Comparison of ENCODE assay signal across 19 cellular contexts in the genomic region with DNA sequence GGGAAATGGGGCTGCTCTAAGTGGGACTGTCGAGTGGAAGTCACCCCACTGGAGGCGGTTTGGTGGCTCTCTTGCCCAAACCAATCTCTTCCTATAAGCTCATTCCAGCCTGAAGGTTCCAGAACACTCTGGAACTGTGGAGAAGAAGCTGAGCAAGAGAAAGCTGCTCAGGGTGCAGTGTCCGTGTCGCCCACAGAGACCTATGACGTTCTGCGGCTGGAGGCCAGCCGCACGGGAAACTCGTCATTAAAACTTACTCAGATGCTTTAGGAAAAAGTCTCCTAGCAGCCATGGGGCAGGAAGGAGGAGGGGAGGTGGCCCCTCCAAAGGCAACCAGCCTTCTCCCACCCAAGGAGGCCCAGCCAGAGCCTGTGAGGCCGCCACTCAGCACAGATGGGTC. TPM values are rescaled to one million over a fixed set of nuclear protein-coding genes. Genes with fewer than 3 reads are reported as not detected.
DNase-seq lines count a peak whose midpoint lies in the region; ATAC-seq and TF ChIP-seq lines count a peak whose summit lies in the region.
"Had no signal": no experiment of that assay in that cellular context is flagged by ENCODE, and none has a peak within 500 bp of the region (broad histone marks: within the 10 kb centered on the region; RNA-seq: fewer than 3 reads in every experiment).

No MANE protein-coding gene starts in this region.

- peak overlapping the region in 6 of 10 donors; percentile 2 to 57 (median 44) for H3K27ac ChIP-seq in heart right ventricle
- H3K27ac ChIP-seq in esophagus squamous epithelium = peak overlapping the region in 3 of 4 donors; percentile 17 to 77 (median 70)
- H3K27ac ChIP-seq in psoas muscle = peak overlapping the region; percentile 41
- H3K27ac ChIP-seq: 22Rv1, BLaER1 had no signal

- no peaks in the 10 kb centered on the region for H3K9me3 Mint-ChIP-seq in Caco-2 (ENCODE audit: unreplicated experiment)
- H3K9me3 Mint-ChIP-seq: CD4-positive, alpha-beta memory T cell had no signal

- H3K4me1 Mint-ChIP-seq in Caco-2 (ENCODE audit: low read depth, unreplicated experiment) = peaks cover 8% of the 10 kb centered on the region

- no peak for TF ChIP-seq POLR2A in esophagus squamous epithelium (IDR thresholded peaks at IDR 0.05)

- no TSS peak for BruUV-seq in Caco-2 (replicated peaks; lab: Mats Ljungman, UMichigan)

- TF ChIP-seq CTCF in heart right ventricle (IDR thresholded peaks at IDR 0.05) = no peak
- TF ChIP-seq CTCF in esophagus squamous epithelium (IDR thresholded peaks at IDR 0.05) = no peak
- TF ChIP-seq CTCF in psoas muscle (IDR thresholded peaks at IDR 0.05) = no peak
- no peak for TF ChIP-seq CTCF in Caco-2 (IDR thresholded peaks at IDR 0.05; ENCODE audit: insufficient read depth in 1 of 2, low read depth in 1 of 2, low read length in 1 of 2, severe bottlenecking in 1 of 2, unreplicated experiment in 1 of 2)

- 84 to 90% methylated on average over 10 of the region's 10 CpGs for WGBS in heart right ventricle, 2 donors
- WGBS in esophagus squamous epithelium, 2 donors = 78 to 96% methylated on average over 4 to 10 of the region's 10 CpGs
- WGBS in psoas muscle, 3 donors = 86 to 91% (median 88%) methylated on average over 10 of the region's 10 CpGs

- no peaks in the 10 kb centered on the region for H3K36me3 ChIP-seq in heart right ventricle
- H3K36me3 ChIP-seq in esophagus squamous epithelium = no peaks in the 10 kb centered on the region
- no peaks in the 10 kb centered on the region for H3K36me3 ChIP-seq in psoas muscle (ENCODE audit: insufficient read depth in 1 of 2, low read depth in 1 of 2)
- H3K36me3 ChIP-seq in Caco-2 (ENCODE audit: control insufficient read depth, insufficient read depth, low read length) = no peaks in the 10 kb centered on the region

- no peak overlapping the region for H3K4me3 Mint-ChIP-seq in Caco-2 (ENCODE audit: unreplicated experiment)
- H3K4me3 Mint-ChIP-seq: CD4-positive, alpha-beta memory T cell had no signal

- no peak overlapping the region for H3K27ac Mint-ChIP-seq in Caco-2 (ENCODE audit: unreplicated experiment)

- DNase-seq in heart right ventricle (no peak), left ventricle myocardium superior (no peak), esophagus squamous epithelium (lab: John Stamatoyannopoulos, UW) (no peak), psoas muscle (no peak), Caco-2 (no peak), D341Med (ENCODE audit: low spot score) (no peak), NCI-H510A (lab: John Stamatoyannopoulos, UW) (no peak)
- DNase-seq: ACHN; CD4-positive, alpha-beta memory T cell; H7; Kasumi-1; NCI-H1694; NCI-H446; NCI-H526 treated with DMSO at 0.1 percent for 48 hours; PC-3; SHP77 had no signal

- H3K4me1 ChIP-seq in heart right ventricle (peaks cover 0 to 53% (median 8%) of the 10 kb centered on the region in 9 donors), esophagus squamous epithelium (peaks cover 0 to 38% (median 12%) of the 10 kb centered on the region in 3 donors), psoas muscle (no peaks in the 10 kb centered on the region), Caco-2 (peaks cover 8% of the 10 kb centered on the region; the same call in 1 of the 2 replicates)

- CTCF ChIA-PET in Caco-2 (lab: Charles Lee) = no interaction called here

- H3K27me3 ChIP-seq in heart right ventricle = no peaks in the 10 kb centered on the region
- no peaks in the 10 kb centered on the region for H3K27me3 ChIP-seq in esophagus squamous epithelium
- no peaks in the 10 kb centered on the region for H3K27me3 ChIP-seq in psoas muscle (ENCODE audit: insufficient read depth in 3 of 3, low read length in 2 of 3)
- H3K27me3 ChIP-seq in Caco-2 (replicated peaks; ENCODE audit: control insufficient read depth, insufficient read depth, low read length) = no peaks in the 10 kb centered on the region
- H3K27me3 ChIP-seq: BLaER1 had no signal

- H3K9me3 ChIP-seq in heart right ventricle = no peaks in the 10 kb centered on the region
- no peaks in the 10 kb centered on the region for H3K9me3 ChIP-seq in esophagus squamous epithelium
- no peaks in the 10 kb centered on the region for H3K9me3 ChIP-seq in psoas muscle
- H3K9me3 ChIP-seq in Caco-2 = no peaks in the 10 kb centered on the region
- H3K9me3 ChIP-seq: BLaER1 had no signal

- ATAC-seq in heart right ventricle (peak in 3 of 8 donors; percentile 22 to 33 (median 25)), left ventricle myocardium superior (no peak), psoas muscle (no peak), HG03175 (IDR thresholded peaks at IDR 0.05; ENCODE audit: unreplicated experiment) (no peak)
- ATAC-seq: PC-3 had no signal

- intact Hi-C loops in heart right ventricle (cut with DNase I) (no loop called here), left ventricle myocardium superior (cut with micrococcal nuclease) (no loop called here), esophagus squamous epithelium (cut with DNase I) (no loop called here), psoas muscle (cut with DNase I) (no loop called here), Caco-2 (cut with micrococcal nuclease; ENCODE audit: unreplicated experiment) (no loop called here)

- H3K4me3 ChIP-seq in heart right ventricle (no peak overlapping the region), esophagus squamous epithelium (no peak overlapping the region), psoas muscle (no peak overlapping the region), Caco-2 (ENCODE audit: low read depth, low read length) (no peak overlapping the region)
- H3K4me3 ChIP-seq: BLaER1 had no signal

- no peaks in the 10 kb centered on the region for H3K27me3 Mint-ChIP-seq in Caco-2 (ENCODE audit: insufficient read depth, unreplicated experiment)
- H3K27me3 Mint-ChIP-seq: CD4-positive, alpha-beta memory T cell had no signal

- POLR2A ChIA-PET in Caco-2 (lab: Charles Lee) = no interaction called here

- no peaks in the 10 kb centered on the region for H3K36me3 Mint-ChIP-seq in Caco-2 (ENCODE audit: insufficient read depth, unreplicated experiment)

RNA-seq across cellular contexts. Expression of a gene that starts 41.7 kb away (rescaled TPM):
- 10 to 100 TPM in 5 of 10 donors, 1 to 10 TPM in 5; 5.3 to 50.8 (median 10.5) TPM for total RNA-seq in heart right ventricle
- polyA plus RNA-seq in heart right ventricle = 10 to 100 TPM; 16.4 to 19.5 TPM
- total RNA-seq in left ventricle myocardium superior = 14.6 TPM
- 10 to 100 TPM; 14.8 to 48.3 (median 34.3) TPM for total RNA-seq in esophagus squamous epithelium
- total RNA-seq in psoas muscle = 10 to 100 TPM; 12.1 to 15.2 (median 12.9) TPM
- polyA plus RNA-seq in psoas muscle = 1 to 10 TPM; 9.2 to 10.0 (median 9.5) TPM
- 71.3 and 75.6 TPM in 2 replicates for total RNA-seq in Caco-2 (2022)
